In the genomic region with DNA sequence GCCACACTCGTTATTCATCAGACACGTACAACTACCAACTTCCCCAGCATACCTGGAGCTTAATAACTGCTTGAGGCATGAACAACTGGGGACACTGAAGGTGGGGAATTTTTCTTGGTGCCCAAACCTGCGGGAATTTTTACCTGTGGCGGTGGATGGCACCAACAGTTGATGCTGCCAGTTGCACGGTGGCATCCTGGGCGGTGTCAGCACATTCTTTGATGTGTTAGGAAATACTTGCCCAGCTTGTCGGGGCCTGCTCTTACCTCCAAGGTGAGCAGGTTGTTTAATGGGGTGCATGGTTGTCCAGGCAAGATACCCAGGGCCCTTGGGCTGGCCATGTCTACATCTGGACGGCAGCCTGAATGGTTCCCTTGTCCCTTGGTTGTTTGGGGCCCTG, we compare ENCODE assay signal across 19 cellular contexts.
A peak's percentile ranks its signal among the peaks of the same experiment; 100 is the strongest.
DNase-seq lines count a peak whose midpoint lies in the region; ATAC-seq and TF ChIP-seq lines count a peak whose summit lies in the region.
"Had no signal": no experiment of that assay in that cellular context is flagged by ENCODE, and none has a peak within 500 bp of the region (broad histone marks: within the 10 kb centered on the region; RNA-seq: fewer than 3 reads in every experiment).

No MANE protein-coding gene starts in this region.

- no peak overlapping the region for H3K9ac ChIP-seq in mammary epithelial cell (ENCODE audit: insufficient read depth, low read length)
- H3K9ac ChIP-seq: BLaER1, GM23248 had no signal

- H4K20me1 ChIP-seq in mammary epithelial cell (ENCODE audit: insufficient read depth, low read length): no peaks in the 10 kb centered on the region
- H4K20me1 ChIP-seq: BLaER1 had no signal

- peak overlapping the region; percentile 9 for H3K4me2 ChIP-seq in mammary epithelial cell (ENCODE audit: insufficient read depth, low read depth, low read length)

- no peak overlapping the region for H3K27ac ChIP-seq in mammary epithelial cell (ENCODE audit: insufficient read depth, low read depth, low read length)
- peak overlapping the region in 3 of 4 donors; percentile 33 to 79 (median 51) for H3K27ac ChIP-seq in esophagus squamous epithelium
- H3K27ac ChIP-seq in skin epidermis: peak overlapping the region in 15 of 21 experiments; percentile 6 to 81 (median 61)
- no peak overlapping the region for H3K27ac ChIP-seq in gastroesophageal sphincter
- H3K27ac ChIP-seq: BLaER1, GM23248, SJSA1 had no signal

- no peak for ATAC-seq in GM19463 (IDR thresholded peaks at IDR 0.05; ENCODE audit: unreplicated experiment)
- no peak for ATAC-seq in gastroesophageal sphincter
- ATAC-seq: Panc1 had no signal

- no peaks in the 10 kb centered on the region for H3K79me2 ChIP-seq in mammary epithelial cell (ENCODE audit: insufficient read depth, low read length)

- no peaks in the 10 kb centered on the region for H3K27me3 ChIP-seq in mammary epithelial cell (ENCODE audit: insufficient read depth, low read length)
- no peaks in the 10 kb centered on the region for H3K27me3 ChIP-seq in esophagus squamous epithelium
- H3K27me3 ChIP-seq in gastroesophageal sphincter: no peaks in the 10 kb centered on the region
- H3K27me3 ChIP-seq: BLaER1, SJSA1 had no signal

- TF ChIP-seq POLR2A in esophagus squamous epithelium (IDR thresholded peaks at IDR 0.05): no peak
- no peak for TF ChIP-seq POLR2A in gastroesophageal sphincter (IDR thresholded peaks at IDR 0.05)

- H3K4me1 ChIP-seq in mammary epithelial cell (ENCODE audit: insufficient read depth, low read length): peaks cover 15% of the 10 kb centered on the region
- H3K4me1 ChIP-seq in esophagus squamous epithelium: peaks cover 0 to 23% (median 16%) of the 10 kb centered on the region in 3 donors
- no peaks in the 10 kb centered on the region for H3K4me1 ChIP-seq in gastroesophageal sphincter
- H3K4me1 ChIP-seq: SJSA1 had no signal

- H3K36me3 ChIP-seq in mammary epithelial cell (ENCODE audit: insufficient read depth, low read length) (no peaks in the 10 kb centered on the region), esophagus squamous epithelium (peaks cover 0 to 53% (median 0%) of the 10 kb centered on the region in 3 donors), gastroesophageal sphincter (peaks cover 0 to 96% of the 10 kb centered on the region in 2 donors)
- H3K36me3 ChIP-seq: BLaER1, SJSA1 had no signal

- in situ Hi-C loops in mammary epithelial cell (cut with MboI; ENCODE audit: low sequenced_read_pairs in 2 of 2): no loop called here

- intact Hi-C loops in mammary epithelial cell (cut with micrococcal nuclease): loop anchor here (5.0 kb wide), 1 partner anchor 62 kb away; no protein-coding TSS in a partner anchor
- intact Hi-C loops in esophagus squamous epithelium (cut with DNase I): no loop called here

- H3K9me3 ChIP-seq in mammary epithelial cell (replicated peaks; ENCODE audit: insufficient read depth, low read length) (peaks cover 5% of the 10 kb centered on the region), esophagus squamous epithelium (no peaks in the 10 kb centered on the region), gastroesophageal sphincter (no peaks in the 10 kb centered on the region)
- H3K9me3 ChIP-seq: SJSA1 had no signal

- dilution Hi-C loops in mammary epithelial cell (cut with HindIII; ENCODE audit: low sequenced_read_pairs): no loop called here

- no peak for TF ChIP-seq CTCF in mammary epithelial cell (conservative IDR thresholded peaks at IDR 0.05 in 1 of 2, IDR thresholded peaks at IDR 0.05 in 1 of 2; ENCODE audit: extremely low read depth in 1 of 2, insufficient read depth in 1 of 2, low read depth in 1 of 2, low read length in 2 of 2)
- no peak for TF ChIP-seq CTCF in esophagus squamous epithelium (IDR thresholded peaks at IDR 0.05)
- no peak for TF ChIP-seq CTCF in gastroesophageal sphincter (IDR thresholded peaks at IDR 0.05)

- DNase-seq in HPDE6-E6E7 (ENCODE audit: extremely low spot score) (peak; percentile 50), mammary epithelial cell (peak; percentile 68), esophagus squamous epithelium (lab: John Stamatoyannopoulos, UW) (no peak), nucleus accumbens (lab: John Stamatoyannopoulos, UW) (no peak)
- DNase-seq: CD4-positive, alpha-beta T cell; GM23248; H7; IMR-90; KG1; MM.1S; NCI-H2029 treated with DMSO at 0.1 percent for 48 hours; NCI-H2227 treated with DMSO at 0.1 percent for 48 hours; NCI-H526 treated with DMSO at 0.1 percent for 48 hours had no signal

- no peak for TF ChIP-seq EP300 in gastroesophageal sphincter (IDR thresholded peaks at IDR 0.05)

- H2AFZ ChIP-seq in mammary epithelial cell (ENCODE audit: low read depth, low read length): no peak overlapping the region
- H2AFZ ChIP-seq: GM23248 had no signal

- BruUV-seq in mammary epithelial cell (replicated peaks; lab: Mats Ljungman, UMichigan): no TSS peak

- CTCF ChIA-PET in mammary epithelial cell (lab: Charles Lee; ENCODE audit: low non-redundant PET): interaction anchor here (0.6 kb wide), 1 partner anchor 187 kb away, joined by 3 read pairs; no protein-coding TSS in a partner anchor

- 3% methylated on average over 8 of the region's 8 CpGs for WGBS in mammary epithelial cell (ENCODE audit: low coverage, missing lambda C conversion rate)
- 26 to 65% methylated on average over 3 of the region's 8 CpGs for WGBS in esophagus squamous epithelium, 2 donors
- 87 to 91% methylated on average over 2 to 4 of the region's 8 CpGs for WGBS in gastroesophageal sphincter (ENCODE audit: low coverage in 1 of 2), 2 donors

- H3K4me3 ChIP-seq in mammary epithelial cell (replicated peaks in 1 of 3; ENCODE audit: insufficient read depth in 1 of 3, low read depth in 2 of 3, low read length in 3 of 3) (no peak overlapping the region), esophagus squamous epithelium (no peak overlapping the region), skin epidermis (no peak overlapping the region), gastroesophageal sphincter (no peak overlapping the region)
- H3K4me3 ChIP-seq: BLaER1, GM23248, SJSA1 had no signal

Comparison
In these comparisons a context has a peak if more than half of its experiments do, and no peak if none do; other contexts are left out.
1. DNase-seq: peak in HPDE6-E6E7 (single experiment) and mammary epithelial cell (single experiment); none in esophagus squamous epithelium (single experiment) and nucleus accumbens (0 of 56).
2. H3K27ac ChIP-seq: peak in esophagus squamous epithelium (3 of 4) and skin epidermis (15 of 21); none in mammary epithelial cell (single experiment) and gastroesophageal sphincter (0 of 4).